ENCODE assay signal across 8 cellular contexts in the genomic region with DNA sequence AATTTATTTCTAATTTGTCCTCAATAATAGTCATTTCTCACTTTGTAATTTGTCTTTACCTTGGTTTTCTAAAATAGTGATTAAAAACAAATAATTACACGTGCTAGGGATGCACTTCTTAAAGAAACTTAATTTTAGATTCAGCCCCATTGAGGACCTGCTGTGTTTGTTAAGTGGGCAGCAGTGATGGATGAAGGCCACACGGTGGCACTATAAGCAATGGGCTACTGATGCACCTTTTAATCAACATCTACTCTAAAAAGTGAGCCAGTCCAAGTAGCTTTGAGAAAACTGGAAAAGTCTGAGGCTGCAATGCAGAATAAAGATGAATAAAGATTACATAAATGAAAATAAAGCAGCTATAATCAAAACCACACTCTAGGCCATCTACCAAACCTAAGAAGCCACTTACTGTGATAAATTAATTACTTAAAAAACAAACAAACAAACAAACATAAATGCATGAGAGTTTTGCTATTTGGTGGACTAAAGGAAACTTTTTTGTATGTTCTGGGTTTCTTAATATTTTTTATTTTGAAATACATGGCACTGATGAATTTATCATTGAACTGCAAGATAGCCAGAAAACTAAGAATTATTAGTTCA.
A peak's percentile ranks its signal among the peaks of the same experiment; 100 is the strongest.
DNase-seq lines count a peak whose midpoint lies in the region; ATAC-seq and FAIRE-seq lines count a peak whose summit lies in the region.

No MANE protein-coding gene starts in this region.

- peak; percentile 98 for FAIRE-seq in GM19239 (lab: Jason Lieb, UNC)

- no peaks in the 10 kb centered on the region for H3K9me3 Mint-ChIP-seq in activated T-helper 17 cell treated with anti-CD3 and anti-CD28 coated beads, Interleukin-2, amount 50 U/mL, for 72 hours

- no peak overlapping the region for H3K27ac Mint-ChIP-seq in activated T-helper 17 cell treated with anti-CD3 and anti-CD28 coated beads, Interleukin-2, amount 50 U/mL, for 72 hours

- H3K36me3 Mint-ChIP-seq in activated T-helper 17 cell treated with anti-CD3 and anti-CD28 coated beads, Interleukin-2, amount 50 U/mL, for 72 hours (ENCODE audit: low read depth), result no peaks in the 10 kb centered on the region

- H3K4me3 Mint-ChIP-seq in activated T-helper 17 cell treated with anti-CD3 and anti-CD28 coated beads, Interleukin-2, amount 50 U/mL, for 72 hours, result no peak overlapping the region

- H3K27me3 Mint-ChIP-seq in activated T-helper 17 cell treated with anti-CD3 and anti-CD28 coated beads, Interleukin-2, amount 50 U/mL, for 72 hours, result peaks cover 11% of the 10 kb centered on the region

- peak; percentile 81 for ATAC-seq in HG03432 (IDR thresholded peaks at IDR 0.05; ENCODE audit: unreplicated experiment)
- peak; percentile 52 for ATAC-seq in activated T-helper 17 cell treated with anti-CD3 and anti-CD28 coated beads, Interleukin-2, amount 50 U/mL, for 72 hours (replicated peaks)

- H3K4me1 Mint-ChIP-seq in activated T-helper 17 cell treated with anti-CD3 and anti-CD28 coated beads, Interleukin-2, amount 50 U/mL, for 72 hours, result no peaks in the 10 kb centered on the region

- DNase-seq in DMS 273 treated with DMSO at 0.1 percent for 48 hours (lab: John Stamatoyannopoulos, UW) (peak; percentile 8), GM19239 (ENCODE audit: insufficient read length, low spot score) (peak; percentile 21), NCI-H2227 treated with DMSO at 0.1 percent for 48 hours (lab: John Stamatoyannopoulos, UW) (peak; percentile 50), hepatic stellate cell (ENCODE audit: low spot score) (peak; percentile 44), stromal cell of bone marrow (ENCODE audit: low read depth) (peak; percentile 45), GOT3 (lab: John Stamatoyannopoulos, UW) (no peak)
